In the genomic region with DNA sequence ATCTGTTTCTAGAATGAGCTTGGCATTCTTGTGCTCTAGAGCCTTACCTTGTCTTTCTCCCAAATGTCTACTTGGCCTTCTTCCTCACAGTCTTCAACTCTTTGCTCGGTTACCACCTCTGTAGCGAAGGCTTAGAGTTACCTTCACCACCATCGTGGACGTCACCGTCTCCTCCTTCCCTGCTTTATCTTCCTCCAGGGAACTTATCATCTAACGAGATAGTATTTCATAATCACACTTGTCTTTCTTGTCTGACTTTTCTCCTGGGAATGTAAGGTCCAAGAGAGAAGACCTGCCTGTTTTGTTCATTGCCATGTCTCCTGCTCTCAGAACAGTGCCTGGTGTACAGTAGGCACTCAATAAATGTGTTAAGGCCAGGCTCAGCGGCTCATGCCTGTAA, we compare ENCODE assay signal across 27 cellular contexts.
"Had no signal": no experiment of that assay in that cellular context is flagged by ENCODE, and none has a peak within 500 bp of the region (broad histone marks: within the 10 kb centered on the region; RNA-seq: fewer than 3 reads in every experiment).

No MANE protein-coding gene starts in this region.

- DNase-seq: dermis blood vessel endothelial cell; dorsolateral prefrontal cortex; effector CD4-positive, alpha-beta T cell; effector memory CD4-positive, alpha-beta T cell; erythroblast; esophagus squamous epithelium; foreskin fibroblast; foreskin melanocyte; gastrocnemius medialis; glutamatergic neuron; head of caudate nucleus; heart right ventricle; hippocampal formation; left cardiac atrium; left lung; left ventricle myocardium superior; lower lobe of right lung; mesenchymal stem cell; mucosa of descending colon had no signal

- H3K4me3 Mint-ChIP-seq: mesothelial cell of epicardium had no signal

- H3K36me3 ChIP-seq: esophagus squamous epithelium, gastrocnemius medialis, heart right ventricle, left lung, lower lobe of right lung had no signal

- H3K4me1 ChIP-seq: esophagus squamous epithelium, gastrocnemius medialis, heart right ventricle, left lung, lower lobe of right lung had no signal

- H3K4me3 ChIP-seq: coronary artery, dorsolateral prefrontal cortex, esophagus squamous epithelium, gastrocnemius medialis, heart right ventricle, left lung, lower lobe of right lung, mucosa of descending colon had no signal

- H3K9me3 ChIP-seq: gastrocnemius medialis, left lung, lower lobe of right lung, mucosa of descending colon had no signal

- ATAC-seq: esophagus mucosa, gastrocnemius medialis, heart right ventricle, left cardiac atrium, left lung, left ventricle myocardium superior, lower lobe of right lung, mucosa of descending colon had no signal

- H3K27ac ChIP-seq: coronary artery, dorsolateral prefrontal cortex, epithelial cell of prostate, esophagus squamous epithelium, gastrocnemius medialis, heart right ventricle, left lung, lower lobe of right lung had no signal

- H3K27me3 ChIP-seq: dorsolateral prefrontal cortex, esophagus squamous epithelium, gastrocnemius medialis had no signal

- FAIRE-seq: colon, endometrium, islet of Langerhans, keratinocyte had no signal

- H3K36me3 Mint-ChIP-seq: mesothelial cell of epicardium had no signal

- H3K27ac Mint-ChIP-seq: mesothelial cell of epicardium had no signal
